ENCODE assay signal across 1 cellular context in genomic region chr11:10659339-10660216, GRCh38.
TF ChIP-seq lines count a peak whose summit lies in the region.

No MANE protein-coding gene starts in this region.

TF ChIP-seq in WTC11, 78 proteins besides CTCF, POLR2A, EP300 and RAD21 (continued from another document):
- TF ChIP-seq PRDM15 (CRISPR knock-in tag; IDR thresholded peaks at IDR 0.05) (no peak), RORB (CRISPR knock-in tag; IDR thresholded peaks at IDR 0.05) (no peak), SOX15 (CRISPR knock-in tag; IDR thresholded peaks at IDR 0.05) (no peak), ZNF532 (CRISPR knock-in tag; IDR thresholded peaks at IDR 0.05; ENCODE audit: borderline replicate concordance) (no peak)
